Comparison of ENCODE assay signal across 15 cellular contexts in the genomic region with DNA sequence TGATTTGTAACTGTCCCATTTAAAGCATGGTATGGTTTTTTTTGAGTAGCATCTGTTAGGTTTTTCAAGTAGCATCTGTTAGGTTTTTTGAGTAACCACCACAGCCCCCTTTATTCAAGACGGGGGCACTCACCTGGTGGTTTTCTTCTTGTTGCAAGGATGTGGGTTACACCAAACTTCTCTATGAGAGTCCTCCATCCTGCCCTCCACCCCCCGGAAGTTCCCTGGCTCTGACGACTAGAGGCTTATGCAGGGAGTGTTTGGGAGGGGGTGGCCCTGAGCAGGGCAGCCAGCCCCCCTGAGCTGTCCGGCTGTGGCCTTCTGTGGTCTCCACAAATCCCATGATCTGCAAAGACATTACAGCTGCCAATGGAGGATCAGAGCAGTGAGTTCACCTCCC. TPM values are rescaled to one million over a fixed set of nuclear protein-coding genes. Genes with fewer than 3 reads are reported as not detected.
DNase-seq lines count a peak whose midpoint lies in the region; ATAC-seq and TF ChIP-seq lines count a peak whose summit lies in the region.
"Had no signal": no experiment of that assay in that cellular context is flagged by ENCODE, and none has a peak within 500 bp of the region (broad histone marks: within the 10 kb centered on the region; RNA-seq: fewer than 3 reads in every experiment).

No MANE protein-coding gene starts in this region.

- TF ChIP-seq EP300 in sigmoid colon (IDR thresholded peaks at IDR 0.05) = no peak

- peaks cover 6% of the 10 kb centered on the region; the same call in 1 of the 2 replicates for H3K36me3 ChIP-seq in Loucy (ENCODE audit: insufficient read depth, low read length)
- no peaks in the 10 kb centered on the region for H3K36me3 ChIP-seq in sigmoid colon
- H3K36me3 ChIP-seq: spleen had no signal

- H3K4me3 ChIP-seq in Loucy (ENCODE audit: low read length, poor library complexity, severe bottlenecking) (peak overlapping the region; percentile 17), sigmoid colon (no peak overlapping the region), dorsolateral prefrontal cortex (no peak overlapping the region)
- H3K4me3 ChIP-seq: body of pancreas, spleen, tibial nerve had no signal

- H3K4me1 ChIP-seq in Loucy (ENCODE audit: insufficient read depth, low read length, poor library complexity, severe bottlenecking) (peaks cover 71% of the 10 kb centered on the region), sigmoid colon (peaks cover 0 to 78% (median 77%) of the 10 kb centered on the region in 4 donors)
- H3K4me1 ChIP-seq: tibial nerve had no signal

- TF ChIP-seq CTCF in Loucy (conservative IDR thresholded peaks at IDR 0.05; ENCODE audit: low read length) (no peak), sigmoid colon (IDR thresholded peaks at IDR 0.05) (no peak), dorsolateral prefrontal cortex (IDR thresholded peaks at IDR 0.05 in 54 of 56, conservative IDR thresholded peaks at IDR 0.05 in 2 of 56; ENCODE audit: low read depth in 1 of 56, partially characterized antibody in 56 of 56) (no peak)

- H3K9me3 ChIP-seq in Loucy (ENCODE audit: insufficient read depth, low read depth, low read length) (no peaks in the 10 kb centered on the region), sigmoid colon (no peaks in the 10 kb centered on the region)
- H3K9me3 ChIP-seq: body of pancreas, tibial nerve had no signal

- WGBS in sigmoid colon, 2 donors = 60 to 83% methylated on average over 4 of the region's 4 CpGs

- no peaks in the 10 kb centered on the region for H4K20me1 ChIP-seq in Loucy (ENCODE audit: insufficient read depth, low read length, poor library complexity, severe bottlenecking)

- H2AFZ ChIP-seq in Loucy (ENCODE audit: low read length) = no peak overlapping the region

- 0 out of 2 replicates have a peak, but pooled peaks cover 3% of the 10 kb centered on the region for H3K79me2 ChIP-seq in Loucy (ENCODE audit: insufficient read depth, low read length)

- peak overlapping the region; percentile 29 for H3K4me2 ChIP-seq in Loucy (ENCODE audit: low read depth, low read length, poor library complexity, severe bottlenecking)

- no peak overlapping the region for H3K9ac ChIP-seq in Loucy (ENCODE audit: low read depth, low read length, poor library complexity, severe bottlenecking)

- peaks cover 6% of the 10 kb centered on the region; the same call in 1 of the 2 replicates for H3F3A ChIP-seq in Loucy (ENCODE audit: low read depth)

- peak; percentile 4 for DNase-seq in activated CD8-positive, alpha-beta memory T cell treated with anti-CD3 and anti-CD28 coated beads, Interleukin-2, amount 50 U/mL, for 1 hour (ENCODE audit: extremely low read depth)
- no peak for DNase-seq in activated CD8-positive, alpha-beta memory T cell treated with anti-CD3 and anti-CD28 coated beads for 24 hours
- DNase-seq in activated effector memory CD4-positive, alpha-beta T cell treated with anti-CD3 and anti-CD28 coated beads, Interleukin-2, amount 50 U/mL, for 16 hours = peak; percentile 66
- DNase-seq in sigmoid colon (no peak), dorsolateral prefrontal cortex (no peak), cerebellar cortex (ENCODE audit: low spot score) (no peak)
- DNase-seq: ACHN, body of pancreas, mesendoderm, NCI-H1105 treated with DMSO at 0.1 percent for 48 hours, RPMI8226, spleen had no signal

- intact Hi-C loops in sigmoid colon (cut with DNase I) (no loop called here), dorsolateral prefrontal cortex (cut with DNase I) (no loop called here)

- H3K9me2 ChIP-seq in Loucy (replicated peaks; ENCODE audit: low read depth, low read length) = no peaks in the 10 kb centered on the region

- H3K27me3 ChIP-seq in Loucy (ENCODE audit: insufficient read depth, low read length, poor library complexity, severe bottlenecking) (no peaks in the 10 kb centered on the region), sigmoid colon (no peaks in the 10 kb centered on the region), dorsolateral prefrontal cortex (no peaks in the 10 kb centered on the region)
- H3K27me3 ChIP-seq: body of pancreas, spleen, tibial nerve had no signal

- H3K27ac ChIP-seq in sigmoid colon (peak overlapping the region in 3 of 4 donors; percentile 14 to 85 (median 23)), dorsolateral prefrontal cortex (peak overlapping the region in 2 of 59 donors; percentile 1 to 46)
- H3K27ac ChIP-seq: body of pancreas, spleen, tibial nerve had no signal

- TF ChIP-seq POLR2A in sigmoid colon (IDR thresholded peaks at IDR 0.05) = no peak

- ATAC-seq in GM21529 (IDR thresholded peaks at IDR 0.05; ENCODE audit: unreplicated experiment) = no peak
- ATAC-seq: body of pancreas had no signal

RNA-seq across cellular contexts. Expression of gene MTCL1, which starts 39.3 kb away (rescaled TPM):
- total RNA-seq in sigmoid colon (100 to 1,000 TPM in 1 of 4 donors, 10 to 100 TPM in 3; 58.5 to 133 (median 88.5) TPM), dorsolateral prefrontal cortex (100 to 1,000 TPM in 2 of 120 experiments, 10 to 100 TPM in 118; 29.6 to 121 (median 68.1) TPM)
- polyA plus RNA-seq in sigmoid colon = 1 to 10 TPM in 2 of 3 donors, under 1 TPM in 1; 0.69 to 9.1 (median 1.8) TPM

Comparison
In these comparisons a context has a peak if more than half of its experiments do, and no peak if none do; other contexts are left out.
1. DNase-seq: peak in activated CD8-positive, alpha-beta memory T cell treated with anti-CD3 and anti-CD28 coated beads, Interleukin-2, amount 50 U/mL, for 1 hour (single experiment) and activated effector memory CD4-positive, alpha-beta T cell treated with anti-CD3 and anti-CD28 coated beads, Interleukin-2, amount 50 U/mL, for 16 hours (single experiment); none in activated CD8-positive, alpha-beta memory T cell treated with anti-CD3 and anti-CD28 coated beads for 24 hours (single experiment), sigmoid colon (single experiment), dorsolateral prefrontal cortex (0 of 10) and cerebellar cortex (single experiment).